Comparison of ENCODE assay signal across 1 cellular context in the genomic region with DNA sequence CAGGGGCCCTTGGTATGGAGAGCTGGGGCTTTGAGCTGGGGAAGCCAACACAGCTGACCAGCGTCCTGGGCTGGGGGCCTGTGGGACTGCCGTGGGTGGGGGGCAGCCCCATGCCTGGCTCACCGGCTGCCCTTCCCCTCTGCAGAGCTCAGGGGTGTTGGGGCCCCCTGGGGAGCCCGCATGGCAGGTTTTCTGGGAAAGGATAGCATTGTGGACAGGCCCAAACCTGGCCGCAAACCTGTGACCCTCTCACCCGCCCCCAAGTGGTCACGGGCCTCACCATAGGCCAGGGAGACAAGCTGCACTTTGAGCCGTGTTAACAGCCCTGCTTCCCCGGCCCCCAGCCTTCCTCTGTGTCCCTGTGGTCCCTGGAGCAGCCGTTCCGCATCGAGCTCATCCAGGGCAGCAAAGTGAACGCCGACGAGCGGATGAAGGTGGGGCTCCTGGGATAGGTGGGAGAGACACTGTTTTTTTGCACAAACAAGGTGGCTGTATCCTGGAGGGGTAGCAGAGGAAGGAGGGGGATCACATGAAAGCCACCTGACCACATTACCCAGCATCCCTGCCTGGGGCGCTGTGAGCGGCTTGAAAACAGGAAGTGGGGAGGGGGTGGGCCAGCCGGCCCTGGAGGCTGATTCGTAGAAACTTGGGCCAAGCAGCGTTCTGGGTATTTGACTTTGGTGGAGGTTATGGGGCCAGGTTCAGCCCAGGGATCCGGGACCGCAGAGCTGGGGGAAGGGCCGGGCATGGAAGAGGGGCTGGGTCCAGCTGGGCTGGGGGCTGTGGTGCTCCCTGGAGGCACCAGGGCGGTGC.
A peak's percentile ranks its signal among the peaks of the same experiment; 100 is the strongest.
TF ChIP-seq lines count a peak whose summit lies in the region.

No MANE protein-coding gene starts in this region.

TF ChIP-seq in K562, 482 proteins besides CTCF, POLR2A, EP300 and RAD21 (continued from another document and continues in another):
- TF ChIP-seq, protein P1, sequence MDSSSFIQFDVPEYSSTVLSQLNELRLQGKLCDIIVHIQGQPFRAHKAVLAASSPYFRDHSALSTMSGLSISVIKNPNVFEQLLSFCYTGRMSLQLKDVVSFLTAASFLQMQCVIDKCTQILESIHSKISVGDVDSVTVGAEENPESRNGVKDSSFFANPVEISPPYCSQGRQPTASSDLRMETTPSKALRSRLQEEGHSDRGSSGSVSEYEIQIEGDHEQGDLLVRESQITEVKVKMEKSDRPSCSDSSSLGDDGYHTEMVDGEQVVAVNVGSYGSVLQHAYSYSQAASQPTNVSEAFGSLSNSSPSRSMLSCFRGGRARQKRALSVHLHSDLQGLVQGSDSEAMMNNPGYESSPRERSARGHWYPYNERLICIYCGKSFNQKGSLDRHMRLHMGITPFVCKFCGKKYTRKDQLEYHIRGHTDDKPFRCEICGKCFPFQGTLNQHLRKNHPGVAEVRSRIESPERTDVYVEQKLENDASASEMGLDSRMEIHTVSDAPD (CRISPR knock-in tag; IDR thresholded peaks at IDR 0.05): no peak
- no peak for TF ChIP-seq STAG1 (CRISPR knock-in tag; IDR thresholded peaks at IDR 0.05; ENCODE audit: borderline replicate concordance)
- no peak for TF ChIP-seq ZNF507 (tag; conservative IDR thresholded peaks at IDR 0.05)
- TF ChIP-seq TCF7 (IDR thresholded peaks at IDR 0.05; ENCODE audit: borderline replicate concordance): no peak; the same call in 1 of the 2 replicates
- TF ChIP-seq HMG20B (CRISPR knock-in tag; IDR thresholded peaks at IDR 0.05): no peak
- TF ChIP-seq, protein P2, sequence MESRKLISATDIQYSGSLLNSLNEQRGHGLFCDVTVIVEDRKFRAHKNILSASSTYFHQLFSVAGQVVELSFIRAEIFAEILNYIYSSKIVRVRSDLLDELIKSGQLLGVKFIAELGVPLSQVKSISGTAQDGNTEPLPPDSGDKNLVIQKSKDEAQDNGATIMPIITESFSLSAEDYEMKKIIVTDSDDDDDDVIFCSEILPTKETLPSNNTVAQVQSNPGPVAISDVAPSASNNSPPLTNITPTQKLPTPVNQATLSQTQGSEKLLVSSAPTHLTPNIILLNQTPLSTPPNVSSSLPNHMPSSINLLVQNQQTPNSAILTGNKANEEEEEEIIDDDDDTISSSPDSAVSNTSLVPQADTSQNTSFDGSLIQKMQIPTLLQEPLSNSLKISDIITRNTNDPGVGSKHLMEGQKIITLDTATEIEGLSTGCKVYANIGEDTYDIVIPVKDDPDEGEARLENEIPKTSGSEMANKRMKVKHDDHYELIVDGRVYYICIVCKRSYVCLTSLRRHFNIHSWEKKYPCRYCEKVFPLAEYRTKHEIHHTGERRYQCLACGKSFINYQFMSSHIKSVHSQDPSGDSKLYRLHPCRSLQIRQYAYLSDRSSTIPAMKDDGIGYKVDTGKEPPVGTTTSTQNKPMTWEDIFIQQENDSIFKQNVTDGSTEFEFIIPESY (CRISPR knock-in tag; IDR thresholded peaks at IDR 0.05): peak; percentile 51
- TF ChIP-seq FOXK2 (conservative IDR thresholded peaks at IDR 0.05 in 1 of 2, IDR thresholded peaks at IDR 0.05 in 1 of 2; ENCODE audit: low read depth in 2 of 2): peak; percentile 96 to 97
- no peak for TF ChIP-seq PTRF (tag; IDR thresholded peaks at IDR 0.05)
- TF ChIP-seq NFE2L1 (tag; IDR thresholded peaks at IDR 0.05; ENCODE audit: borderline replicate concordance, low read depth): no peak
- TF ChIP-seq, protein P3, sequence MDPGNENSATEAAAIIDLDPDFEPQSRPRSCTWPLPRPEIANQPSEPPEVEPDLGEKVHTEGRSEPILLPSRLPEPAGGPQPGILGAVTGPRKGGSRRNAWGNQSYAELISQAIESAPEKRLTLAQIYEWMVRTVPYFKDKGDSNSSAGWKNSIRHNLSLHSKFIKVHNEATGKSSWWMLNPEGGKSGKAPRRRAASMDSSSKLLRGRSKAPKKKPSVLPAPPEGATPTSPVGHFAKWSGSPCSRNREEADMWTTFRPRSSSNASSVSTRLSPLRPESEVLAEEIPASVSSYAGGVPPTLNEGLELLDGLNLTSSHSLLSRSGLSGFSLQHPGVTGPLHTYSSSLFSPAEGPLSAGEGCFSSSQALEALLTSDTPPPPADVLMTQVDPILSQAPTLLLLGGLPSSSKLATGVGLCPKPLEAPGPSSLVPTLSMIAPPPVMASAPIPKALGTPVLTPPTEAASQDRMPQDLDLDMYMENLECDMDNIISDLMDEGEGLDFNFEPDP (CRISPR knock-in tag; IDR thresholded peaks at IDR 0.05): 0 out of 2 replicates have a peak, but pooled peaks have one; percentile 10
- TF ChIP-seq RBBP5 (IDR thresholded peaks at IDR 0.05; ENCODE audit: borderline replicate concordance, insufficient read depth, low read length, poor library complexity, severe bottlenecking): peak; percentile 51
- TF ChIP-seq, protein P4, sequence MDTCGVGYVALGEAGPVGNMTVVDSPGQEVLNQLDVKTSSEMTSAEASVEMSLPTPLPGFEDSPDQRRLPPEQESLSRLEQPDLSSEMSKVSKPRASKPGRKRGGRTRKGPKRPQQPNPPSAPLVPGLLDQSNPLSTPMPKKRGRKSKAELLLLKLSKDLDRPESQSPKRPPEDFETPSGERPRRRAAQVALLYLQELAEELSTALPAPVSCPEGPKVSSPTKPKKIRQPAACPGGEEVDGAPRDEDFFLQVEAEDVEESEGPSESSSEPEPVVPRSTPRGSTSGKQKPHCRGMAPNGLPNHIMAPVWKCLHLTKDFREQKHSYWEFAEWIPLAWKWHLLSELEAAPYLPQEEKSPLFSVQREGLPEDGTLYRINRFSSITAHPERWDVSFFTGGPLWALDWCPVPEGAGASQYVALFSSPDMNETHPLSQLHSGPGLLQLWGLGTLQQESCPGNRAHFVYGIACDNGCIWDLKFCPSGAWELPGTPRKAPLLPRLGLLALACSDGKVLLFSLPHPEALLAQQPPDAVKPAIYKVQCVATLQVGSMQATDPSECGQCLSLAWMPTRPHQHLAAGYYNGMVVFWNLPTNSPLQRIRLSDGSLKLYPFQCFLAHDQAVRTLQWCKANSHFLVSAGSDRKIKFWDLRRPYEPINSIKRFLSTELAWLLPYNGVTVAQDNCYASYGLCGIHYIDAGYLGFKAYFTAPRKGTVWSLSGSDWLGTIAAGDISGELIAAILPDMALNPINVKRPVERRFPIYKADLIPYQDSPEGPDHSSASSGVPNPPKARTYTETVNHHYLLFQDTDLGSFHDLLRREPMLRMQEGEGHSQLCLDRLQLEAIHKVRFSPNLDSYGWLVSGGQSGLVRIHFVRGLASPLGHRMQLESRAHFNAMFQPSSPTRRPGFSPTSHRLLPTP (IDR thresholded peaks at IDR 0.05; ENCODE audit: borderline replicate concordance, extremely low read depth, insufficient read length): no peak
- TF ChIP-seq CBFA2T2 (conservative IDR thresholded peaks at IDR 0.05): peak; percentile 94
- no peak for TF ChIP-seq NFATC3 (IDR thresholded peaks at IDR 0.05)
- peak; percentile 18 for TF ChIP-seq SMAD1 (IDR thresholded peaks at IDR 0.05; ENCODE audit: low read depth, low read length, partially characterized antibody)
- peak; percentile 87 for TF ChIP-seq TAF9B (IDR thresholded peaks at IDR 0.05; ENCODE audit: partially characterized antibody)
- TF ChIP-seq NCOA4 (IDR thresholded peaks at IDR 0.05; ENCODE audit: partially characterized antibody): no peak
- TF ChIP-seq GATAD2A (IDR thresholded peaks at IDR 0.05): 0 out of 2 replicates have a peak, but pooled peaks have one; percentile 77
- peak; percentile 56 to 59 for TF ChIP-seq NRF1 (conservative IDR thresholded peaks at IDR 0.05 in 1 of 2, IDR thresholded peaks at IDR 0.05 in 1 of 2)
- no peak for TF ChIP-seq PPARD (CRISPR knock-in tag; IDR thresholded peaks at IDR 0.05)
- TF ChIP-seq BRF1 (IDR thresholded peaks at IDR 0.05; ENCODE audit: borderline replicate concordance, extremely low read depth, insufficient read length): no peak
- TF ChIP-seq CTBP1 (IDR thresholded peaks at IDR 0.05; ENCODE audit: borderline replicate concordance): peak; percentile 90
- TF ChIP-seq NR4A1 (CRISPR knock-in tag; IDR thresholded peaks at IDR 0.05): 0 out of 2 replicates have a peak, but pooled peaks have one; percentile 47
- peak; percentile 73 for TF ChIP-seq NR4A1 (tag; IDR thresholded peaks at IDR 0.05)
- peak; percentile 84 for TF ChIP-seq POLR2G (IDR thresholded peaks at IDR 0.05; ENCODE audit: low read depth, low read length)
- no peak for TF ChIP-seq ZNF764 (CRISPR knock-in tag; IDR thresholded peaks at IDR 0.05; ENCODE audit: low read depth)
- peak; percentile 91; the same call in 1 of the 2 replicates for TF ChIP-seq ELF2 (CRISPR knock-in tag; IDR thresholded peaks at IDR 0.05)
- TF ChIP-seq ZNF77 (CRISPR knock-in tag; IDR thresholded peaks at IDR 0.05): no peak
- TF ChIP-seq RNF2 (IDR thresholded peaks at IDR 0.05): peak; percentile 78
- no peak for TF ChIP-seq NR3C1 (CRISPR knock-in tag; IDR thresholded peaks at IDR 0.05)
- no peak for TF ChIP-seq KHSRP (IDR thresholded peaks at IDR 0.05)
- no peak for TF ChIP-seq SETDB1 (IDR thresholded peaks at IDR 0.05; ENCODE audit: low read length)
- TF ChIP-seq WHSC1 (IDR thresholded peaks at IDR 0.05; ENCODE audit: low read length): no peak
- TF ChIP-seq SNIP1 (IDR thresholded peaks at IDR 0.05; ENCODE audit: low read depth): no peak
- no peak for TF ChIP-seq MAFG (tag; conservative IDR thresholded peaks at IDR 0.05)
- no peak for TF ChIP-seq ASH1L (IDR thresholded peaks at IDR 0.05; ENCODE audit: borderline replicate concordance, low read depth, partially characterized antibody)
- TF ChIP-seq NFIX (CRISPR knock-in tag; IDR thresholded peaks at IDR 0.05; ENCODE audit: low read depth): no peak
- 0 out of 2 replicates have a peak, but pooled peaks have one; percentile 8 for TF ChIP-seq ZNF165 (CRISPR knock-in tag; IDR thresholded peaks at IDR 0.05; ENCODE audit: borderline replicate concordance)
- 0 out of 2 replicates have a peak, but pooled peaks have one; percentile 48 for TF ChIP-seq ZNF41 (CRISPR knock-in tag; conservative IDR thresholded peaks at IDR 0.05)
- TF ChIP-seq ZNF174 (CRISPR knock-in tag; IDR thresholded peaks at IDR 0.05): no peak
- no peak for TF ChIP-seq RFX5 (IDR thresholded peaks at IDR 0.05; ENCODE audit: low read depth, low read length)
- TF ChIP-seq HDAC8 (tag; IDR thresholded peaks at IDR 0.05): no peak
- TF ChIP-seq, protein P5, sequence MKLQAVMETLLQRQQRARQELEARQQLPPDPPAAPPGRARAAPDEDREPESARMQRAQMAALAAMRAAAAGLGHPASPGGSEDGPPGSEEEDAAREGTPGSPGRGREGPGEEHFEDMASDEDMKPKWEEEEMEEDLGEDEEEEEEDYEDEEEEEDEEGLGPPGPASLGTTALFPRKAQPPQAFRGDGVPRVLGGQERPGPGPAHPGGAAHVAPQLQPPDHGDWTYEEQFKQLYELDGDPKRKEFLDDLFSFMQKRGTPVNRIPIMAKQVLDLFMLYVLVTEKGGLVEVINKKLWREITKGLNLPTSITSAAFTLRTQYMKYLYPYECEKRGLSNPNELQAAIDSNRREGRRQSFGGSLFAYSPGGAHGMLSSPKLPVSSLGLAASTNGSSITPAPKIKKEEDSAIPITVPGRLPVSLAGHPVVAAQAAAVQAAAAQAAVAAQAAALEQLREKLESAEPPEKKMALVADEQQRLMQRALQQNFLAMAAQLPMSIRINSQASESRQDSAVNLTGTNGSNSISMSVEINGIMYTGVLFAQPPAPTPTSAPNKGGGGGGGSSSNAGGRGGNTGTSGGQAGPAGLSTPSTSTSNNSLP (IDR thresholded peaks at IDR 0.05; ENCODE audit: borderline replicate concordance, low read depth, low read length): no peak
- TF ChIP-seq, protein P6, sequence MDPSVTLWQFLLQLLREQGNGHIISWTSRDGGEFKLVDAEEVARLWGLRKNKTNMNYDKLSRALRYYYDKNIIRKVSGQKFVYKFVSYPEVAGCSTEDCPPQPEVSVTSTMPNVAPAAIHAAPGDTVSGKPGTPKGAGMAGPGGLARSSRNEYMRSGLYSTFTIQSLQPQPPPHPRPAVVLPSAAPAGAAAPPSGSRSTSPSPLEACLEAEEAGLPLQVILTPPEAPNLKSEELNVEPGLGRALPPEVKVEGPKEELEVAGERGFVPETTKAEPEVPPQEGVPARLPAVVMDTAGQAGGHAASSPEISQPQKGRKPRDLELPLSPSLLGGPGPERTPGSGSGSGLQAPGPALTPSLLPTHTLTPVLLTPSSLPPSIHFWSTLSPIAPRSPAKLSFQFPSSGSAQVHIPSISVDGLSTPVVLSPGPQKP (CRISPR knock-in tag; IDR thresholded peaks at IDR 0.05): no peak
- no peak for TF ChIP-seq MYBL2 (IDR thresholded peaks at IDR 0.05; ENCODE audit: low read depth)
- TF ChIP-seq MYBL2 (CRISPR knock-in tag; IDR thresholded peaks at IDR 0.05; ENCODE audit: borderline replicate concordance): no peak
- TF ChIP-seq, protein P7, sequence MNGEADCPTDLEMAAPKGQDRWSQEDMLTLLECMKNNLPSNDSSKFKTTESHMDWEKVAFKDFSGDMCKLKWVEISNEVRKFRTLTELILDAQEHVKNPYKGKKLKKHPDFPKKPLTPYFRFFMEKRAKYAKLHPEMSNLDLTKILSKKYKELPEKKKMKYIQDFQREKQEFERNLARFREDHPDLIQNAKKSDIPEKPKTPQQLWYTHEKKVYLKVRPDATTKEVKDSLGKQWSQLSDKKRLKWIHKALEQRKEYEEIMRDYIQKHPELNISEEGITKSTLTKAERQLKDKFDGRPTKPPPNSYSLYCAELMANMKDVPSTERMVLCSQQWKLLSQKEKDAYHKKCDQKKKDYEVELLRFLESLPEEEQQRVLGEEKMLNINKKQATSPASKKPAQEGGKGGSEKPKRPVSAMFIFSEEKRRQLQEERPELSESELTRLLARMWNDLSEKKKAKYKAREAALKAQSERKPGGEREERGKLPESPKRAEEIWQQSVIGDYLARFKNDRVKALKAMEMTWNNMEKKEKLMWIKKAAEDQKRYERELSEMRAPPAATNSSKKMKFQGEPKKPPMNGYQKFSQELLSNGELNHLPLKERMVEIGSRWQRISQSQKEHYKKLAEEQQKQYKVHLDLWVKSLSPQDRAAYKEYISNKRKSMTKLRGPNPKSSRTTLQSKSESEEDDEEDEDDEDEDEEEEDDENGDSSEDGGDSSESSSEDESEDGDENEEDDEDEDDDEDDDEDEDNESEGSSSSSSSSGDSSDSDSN (IDR thresholded peaks at IDR 0.05; ENCODE audit: borderline replicate concordance in 1 of 2, low read depth in 2 of 2, low read length in 2 of 2): peak; percentile 53 to 80; a peak in 2 of 4 replicates
- no peak for TF ChIP-seq CEBPB (tag; IDR thresholded peaks at IDR 0.05)
- no peak for TF ChIP-seq XRCC3 (IDR thresholded peaks at IDR 0.05)
- peak in 1 of 2 experiments; percentile 36; a peak in 1 of 4 replicates for TF ChIP-seq NONO (IDR thresholded peaks at IDR 0.05; ENCODE audit: low read depth in 2 of 2, low read length in 1 of 2)
- TF ChIP-seq FOXJ3 (CRISPR knock-in tag; IDR thresholded peaks at IDR 0.05): no peak
- TF ChIP-seq EWSR1 (IDR thresholded peaks at IDR 0.05; ENCODE audit: borderline replicate concordance, low read depth, partially characterized antibody): no peak
- TF ChIP-seq, protein P8, sequence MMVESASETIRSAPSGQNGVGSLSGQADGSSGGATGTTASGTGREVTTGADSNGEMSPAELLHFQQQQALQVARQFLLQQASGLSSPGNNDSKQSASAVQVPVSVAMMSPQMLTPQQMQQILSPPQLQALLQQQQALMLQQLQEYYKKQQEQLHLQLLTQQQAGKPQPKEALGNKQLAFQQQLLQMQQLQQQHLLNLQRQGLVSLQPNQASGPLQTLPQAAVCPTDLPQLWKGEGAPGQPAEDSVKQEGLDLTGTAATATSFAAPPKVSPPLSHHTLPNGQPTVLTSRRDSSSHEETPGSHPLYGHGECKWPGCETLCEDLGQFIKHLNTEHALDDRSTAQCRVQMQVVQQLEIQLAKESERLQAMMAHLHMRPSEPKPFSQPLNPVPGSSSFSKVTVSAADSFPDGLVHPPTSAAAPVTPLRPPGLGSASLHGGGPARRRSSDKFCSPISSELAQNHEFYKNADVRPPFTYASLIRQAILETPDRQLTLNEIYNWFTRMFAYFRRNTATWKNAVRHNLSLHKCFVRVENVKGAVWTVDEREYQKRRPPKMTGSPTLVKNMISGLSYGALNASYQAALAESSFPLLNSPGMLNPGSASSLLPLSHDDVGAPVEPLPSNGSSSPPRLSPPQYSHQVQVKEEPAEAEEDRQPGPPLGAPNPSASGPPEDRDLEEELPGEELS (CRISPR knock-in tag; IDR thresholded peaks at IDR 0.05; ENCODE audit: borderline replicate concordance): no peak
